In the genomic region with DNA sequence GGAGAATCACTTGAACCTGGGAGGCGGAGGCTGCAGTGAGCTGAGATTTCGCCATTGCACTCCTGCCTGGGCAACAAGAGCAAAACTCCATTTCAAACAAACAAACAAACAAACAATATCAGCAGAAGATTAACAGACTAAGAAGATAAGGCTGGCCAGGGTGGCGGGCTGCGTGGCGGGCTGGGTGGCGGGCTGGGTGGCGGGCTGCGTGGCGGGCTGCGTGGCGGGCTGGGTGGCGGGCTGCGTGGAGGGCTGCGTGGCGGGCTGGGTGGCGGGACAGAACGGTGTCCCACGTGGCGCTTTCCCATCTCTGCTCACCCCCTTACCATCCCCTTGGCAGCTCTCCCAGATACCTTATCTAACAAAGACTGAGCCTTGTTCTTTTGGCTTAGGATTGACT, we compare ENCODE assay signal across 25 cellular contexts.
"Had no signal": no experiment of that assay in that cellular context is flagged by ENCODE, and none has a peak within 500 bp of the region (broad histone marks: within the 10 kb centered on the region; RNA-seq: fewer than 3 reads in every experiment).

No MANE protein-coding gene starts in this region.

- H3K4me3 Mint-ChIP-seq: activated CD4-positive, alpha-beta memory T cell treated with anti-CD3 and anti-CD28 coated beads for 36 hours; activated CD4-positive, alpha-beta T cell treated with anti-CD3 and anti-CD28 coated beads for 36 hours; activated CD4-positive, alpha-beta T cell treated with anti-CD3 and anti-CD28 coated beads, Interleukin-2, amount 10 ng/mL, durations not matched to agents 24 days and 14 days; activated CD8-positive, alpha-beta memory T cell treated with anti-CD3 and anti-CD28 coated beads, Interleukin-2, amount 10 ng/mL, durations not matched to agents 7 days and 5 days; activated CD8-positive, alpha-beta T cell treated with anti-CD3 and anti-CD28 coated beads, Interleukin-2, amount 10 ng/mL, durations not matched to agents 7 days and 5 days; activated naive CD8-positive, alpha-beta T cell; activated T-helper 1 cell treated with anti-CD3 and anti-CD28 coated beads, Interleukin-12 subunit alpha, Interleukin-12 subunit beta, Interleukin-2, Interleukin-4 antibody, amounts not matched to agents 30 ng/mL and 10 ng/mL and 1 ng/mL, durations not matched to agents 14 hours and 24 hours and 36 hours; central memory CD8-positive, alpha-beta T cell had no signal

- H3K36me3 ChIP-seq: brain microvascular endothelial cell had no signal

- H3K4me1 Mint-ChIP-seq: activated CD4-positive, alpha-beta T cell treated with anti-CD3 and anti-CD28 coated beads for 36 hours; activated CD4-positive, alpha-beta T cell treated with anti-CD3 and anti-CD28 coated beads, Interleukin-2, amount 10 ng/mL, durations not matched to agents 24 days and 14 days; activated CD8-positive, alpha-beta memory T cell treated with anti-CD3 and anti-CD28 coated beads, Interleukin-2, amount 10 ng/mL, durations not matched to agents 7 days and 5 days; central memory CD8-positive, alpha-beta T cell had no signal

- ATAC-seq: activated CD4-positive, alpha-beta T cell treated with anti-CD3 and anti-CD28 coated beads for 36 hours; activated CD8-positive, alpha-beta memory T cell treated with anti-CD3 and anti-CD28 coated beads, Interleukin-2, amount 10 ng/mL, durations not matched to agents 7 days and 5 days; activated CD8-positive, alpha-beta T cell treated with anti-CD3 and anti-CD28 coated beads, Interleukin-2, amount 10 ng/mL, durations not matched to agents 7 days and 5 days had no signal

- H3K27ac Mint-ChIP-seq: activated CD4-positive, alpha-beta memory T cell treated with anti-CD3 and anti-CD28 coated beads for 36 hours; activated CD4-positive, alpha-beta T cell treated with anti-CD3 and anti-CD28 coated beads for 36 hours; activated CD4-positive, alpha-beta T cell treated with anti-CD3 and anti-CD28 coated beads, Interleukin-2, amount 10 ng/mL, durations not matched to agents 24 days and 14 days; activated CD8-positive, alpha-beta memory T cell treated with anti-CD3 and anti-CD28 coated beads, Interleukin-2, amount 10 ng/mL, durations not matched to agents 7 days and 5 days; activated CD8-positive, alpha-beta T cell treated with anti-CD3 and anti-CD28 coated beads, Interleukin-2, amount 10 ng/mL, durations not matched to agents 7 days and 5 days; activated naive CD8-positive, alpha-beta T cell; activated T-helper 1 cell treated with anti-CD3 and anti-CD28 coated beads, Interleukin-12 subunit alpha, Interleukin-12 subunit beta, Interleukin-2, Interleukin-4 antibody, amounts not matched to agents 30 ng/mL and 10 ng/mL and 1 ng/mL, durations not matched to agents 14 hours and 24 hours and 36 hours; activated T-helper 2 cell treated with anti-CD3 and anti-CD28 coated beads, Interferon-gamma antibody, Interleukin-2, Interleukin-4, amounts not matched to agents 10 μg/mL and 5 μg/mL and 100 μg/mL, durations not matched to agents 14 hours and 24 hours and 36 hours had no signal

- H3K27ac ChIP-seq: brain microvascular endothelial cell, epithelial cell of prostate had no signal

- DNase-seq: activated CD4-positive, alpha-beta memory T cell treated with anti-CD3 and anti-CD28 coated beads for 36 hours; activated CD4-positive, alpha-beta T cell treated with anti-CD3 and anti-CD28 coated beads for 36 hours; activated CD4-positive, alpha-beta T cell treated with anti-CD3 and anti-CD28 coated beads, Interleukin-2, amount 10 ng/mL, durations not matched to agents 24 days and 14 days; activated CD4-positive, CD25-positive, alpha-beta regulatory T cell; activated CD4-positive, CD25-positive, alpha-beta regulatory T cell treated with anti-CD3 and anti-CD28 coated beads, Interleukin-2, amount 50 U/mL, for 72 hours; activated CD8-positive, alpha-beta memory T cell treated with anti-CD3 and anti-CD28 coated beads, Interleukin-2, amount 10 ng/mL, durations not matched to agents 7 days and 5 days; activated CD8-positive, alpha-beta memory T cell treated with anti-CD3 and anti-CD28 coated beads, Interleukin-2, amount 50 U/mL, for 4 hours; activated CD8-positive, alpha-beta T cell treated with anti-CD3 and anti-CD28 coated beads, Interleukin-2, amount 10 ng/mL, durations not matched to agents 7 days and 5 days; activated effector memory CD4-positive, alpha-beta T cell treated with anti-CD3 and anti-CD28 coated beads, Interleukin-2, amount 50 U/mL, for 16 hours; activated naive CD4-positive, alpha-beta T cell treated with anti-CD3 and anti-CD28 coated beads, Interleukin-2, amount 50 U/mL, for 16 hours; activated T-cell treated with anti-CD3 and anti-CD28 coated beads, Interleukin-2, amount 50 U/mL, for 1 hour; activated T-cell treated with anti-CD3 and anti-CD28 coated beads, Interleukin-2, amount 50 U/mL, for 48 hours; amniotic stem cell; anterior cingulate cortex; brain microvascular endothelial cell; cortex of kidney; dermis blood vessel endothelial cell; effector CD4-positive, alpha-beta T cell; foreskin fibroblast; T-helper 2 cell had no signal

- H3K27me3 Mint-ChIP-seq: central memory CD8-positive, alpha-beta T cell had no signal

- H3K27me3 ChIP-seq: brain microvascular endothelial cell had no signal

- H3K9me3 Mint-ChIP-seq: activated CD4-positive, alpha-beta memory T cell treated with anti-CD3 and anti-CD28 coated beads for 36 hours; activated CD4-positive, alpha-beta T cell treated with anti-CD3 and anti-CD28 coated beads, Interleukin-2, amount 10 ng/mL, durations not matched to agents 24 days and 14 days; activated T-helper 1 cell treated with anti-CD3 and anti-CD28 coated beads, Interleukin-12 subunit alpha, Interleukin-12 subunit beta, Interleukin-2, Interleukin-4 antibody, amounts not matched to agents 30 ng/mL and 10 ng/mL and 1 ng/mL, durations not matched to agents 14 hours and 24 hours and 36 hours; activated T-helper 2 cell treated with anti-CD3 and anti-CD28 coated beads, Interferon-gamma antibody, Interleukin-2, Interleukin-4, amounts not matched to agents 10 μg/mL and 5 μg/mL and 100 μg/mL, durations not matched to agents 14 hours and 24 hours and 36 hours had no signal

- H3K36me3 Mint-ChIP-seq: activated CD4-positive, alpha-beta memory T cell treated with anti-CD3 and anti-CD28 coated beads for 36 hours; activated CD8-positive, alpha-beta memory T cell treated with anti-CD3 and anti-CD28 coated beads, Interleukin-2, amount 10 ng/mL, durations not matched to agents 7 days and 5 days; activated naive CD8-positive, alpha-beta T cell had no signal
